In the genomic region with DNA sequence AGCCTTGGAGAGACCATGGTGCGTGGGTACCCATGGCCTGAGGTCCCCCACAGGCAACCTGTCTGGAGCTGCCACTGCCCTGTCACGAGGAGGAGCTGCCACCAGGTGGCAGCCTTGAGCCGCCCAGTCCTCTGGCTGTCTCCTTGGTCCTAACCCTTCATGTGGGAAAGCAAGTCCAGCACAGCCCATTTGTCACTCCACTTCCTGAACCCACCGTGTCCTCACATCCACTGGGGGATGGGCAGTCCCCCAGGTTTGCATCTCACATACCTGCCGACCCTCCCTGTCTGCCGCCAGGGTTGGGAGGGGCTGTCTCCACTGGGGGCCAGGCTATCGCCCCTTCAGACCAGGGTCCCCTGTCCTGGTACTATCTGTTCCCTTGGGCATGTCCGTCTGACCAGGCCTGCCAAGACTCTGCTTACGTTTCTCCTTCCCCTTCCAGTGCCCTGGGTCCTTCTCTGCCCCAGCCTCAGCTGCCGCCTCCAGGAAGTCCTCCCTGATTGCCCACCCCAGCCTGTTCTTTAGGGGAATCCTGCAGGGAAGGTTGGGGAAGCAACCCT, we compare ENCODE assay signal across 8 cellular contexts. TPM values are rescaled to one million over a fixed set of nuclear protein-coding genes. Genes with fewer than 3 reads are reported as not detected.
A peak's percentile ranks its signal among the peaks of the same experiment; 100 is the strongest.
DNase-seq lines count a peak whose midpoint lies in the region; ATAC-seq and TF ChIP-seq lines count a peak whose summit lies in the region.

No MANE protein-coding gene starts in this region.

- peak overlapping the region; percentile 85 to 94 (median 89) for H3K27ac Mint-ChIP-seq in brain

- peak; percentile 51 for DNase-seq in NK-92 treated with Interleukin-12 subunit alpha and Interleukin-12 subunit beta, amount 100 ng/mL, for 24 hours (lab: John Stamatoyannopoulos, UW)
- no peak for DNase-seq in NK-92 (lab: John Stamatoyannopoulos, UW; ENCODE audit: unreplicated experiment)
- peak; percentile 30 for DNase-seq in NCI-H2029 treated with DMSO at 0.1 percent for 48 hours (lab: John Stamatoyannopoulos, UW)
- peak; percentile 85 for DNase-seq in UCSD-AML1 (lab: John Stamatoyannopoulos, UW; ENCODE audit: unreplicated experiment)
- peak; percentile 86 for DNase-seq in iPS-NIHi7 (ENCODE audit: extremely low spot score)
- peak; percentile 55 to 67 for DNase-seq in stimulated activated CD4-positive, alpha-beta T cell treated with anti-CD3 and anti-CD28 coated beads, Interleukin-15, amount 100 ng/mL, for 1 hour (ENCODE audit: low read depth in 1 of 2, low spot score in 1 of 2)

- peaks cover 3% of the 10 kb centered on the region for H3K27me3 Mint-ChIP-seq in brain

- TF ChIP-seq CTCF in brain (conservative IDR thresholded peaks at IDR 0.05), result peak; percentile 89 to 94

- no peaks in the 10 kb centered on the region for H3K9me3 Mint-ChIP-seq in brain

- H3K4me1 Mint-ChIP-seq in brain, result peaks cover 27% of the 10 kb centered on the region

- peaks cover 3% of the 10 kb centered on the region for H3K36me3 Mint-ChIP-seq in brain

- ATAC-seq in HG03378 (IDR thresholded peaks at IDR 0.05; ENCODE audit: unreplicated experiment), result no peak

- peak overlapping the region; percentile 41 to 88 (median 67) for H3K4me3 Mint-ChIP-seq in brain

RNA-seq across cellular contexts. Expression of a gene that starts 4.5 kb away (rescaled TPM):
- polyA plus RNA-seq in brain (ENCODE audit: insufficient read depth, low read depth, low replicate concordance), result 60.8 TPM

RNA-seq across cellular contexts. Expression of a gene that starts 5.8 kb away (rescaled TPM):
- 14.9 TPM for polyA plus RNA-seq in brain (ENCODE audit: insufficient read depth, low read depth, low replicate concordance)

RNA-seq across cellular contexts. Expression of a gene that starts 10.7 kb away (rescaled TPM):
- polyA plus RNA-seq in brain (ENCODE audit: insufficient read depth, low read depth, low replicate concordance), result 617 TPM

RNA-seq across cellular contexts. Expression of a gene that starts 31.5 kb away (rescaled TPM):
- 79.7 TPM for polyA plus RNA-seq in brain (ENCODE audit: insufficient read depth, low read depth, low replicate concordance)

RNA-seq across cellular contexts. Expression of a gene that starts 38.3 kb away (rescaled TPM):
- 365 TPM for polyA plus RNA-seq in brain (ENCODE audit: insufficient read depth, low read depth, low replicate concordance)
